ENCODE assay signal across 1 cellular context in the genomic region with DNA sequence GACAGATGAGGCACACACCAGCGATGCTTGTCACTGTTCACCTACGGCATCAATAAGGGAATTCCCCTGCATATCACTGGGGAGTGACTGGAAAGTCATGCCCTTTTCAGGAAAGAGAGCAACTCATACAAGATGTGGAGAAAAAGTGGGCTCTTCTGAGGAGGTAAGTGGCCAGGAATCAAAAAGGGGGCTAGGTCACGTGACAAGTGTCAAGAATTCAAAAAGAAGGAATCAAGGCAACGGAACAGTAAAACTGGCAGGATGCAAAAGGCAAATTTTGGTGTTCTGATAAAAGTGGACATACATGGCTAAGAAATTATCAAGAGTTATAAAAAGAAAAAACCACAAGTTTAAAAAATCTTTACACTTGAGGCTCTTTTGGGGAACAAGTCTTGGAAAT.
TF ChIP-seq lines count a peak whose summit lies in the region.

No MANE protein-coding gene starts in this region.

TF ChIP-seq in GM23338, 12 proteins besides CTCF, POLR2A, EP300 and RAD21 (continued from another document):
- TF ChIP-seq, protein P1, sequence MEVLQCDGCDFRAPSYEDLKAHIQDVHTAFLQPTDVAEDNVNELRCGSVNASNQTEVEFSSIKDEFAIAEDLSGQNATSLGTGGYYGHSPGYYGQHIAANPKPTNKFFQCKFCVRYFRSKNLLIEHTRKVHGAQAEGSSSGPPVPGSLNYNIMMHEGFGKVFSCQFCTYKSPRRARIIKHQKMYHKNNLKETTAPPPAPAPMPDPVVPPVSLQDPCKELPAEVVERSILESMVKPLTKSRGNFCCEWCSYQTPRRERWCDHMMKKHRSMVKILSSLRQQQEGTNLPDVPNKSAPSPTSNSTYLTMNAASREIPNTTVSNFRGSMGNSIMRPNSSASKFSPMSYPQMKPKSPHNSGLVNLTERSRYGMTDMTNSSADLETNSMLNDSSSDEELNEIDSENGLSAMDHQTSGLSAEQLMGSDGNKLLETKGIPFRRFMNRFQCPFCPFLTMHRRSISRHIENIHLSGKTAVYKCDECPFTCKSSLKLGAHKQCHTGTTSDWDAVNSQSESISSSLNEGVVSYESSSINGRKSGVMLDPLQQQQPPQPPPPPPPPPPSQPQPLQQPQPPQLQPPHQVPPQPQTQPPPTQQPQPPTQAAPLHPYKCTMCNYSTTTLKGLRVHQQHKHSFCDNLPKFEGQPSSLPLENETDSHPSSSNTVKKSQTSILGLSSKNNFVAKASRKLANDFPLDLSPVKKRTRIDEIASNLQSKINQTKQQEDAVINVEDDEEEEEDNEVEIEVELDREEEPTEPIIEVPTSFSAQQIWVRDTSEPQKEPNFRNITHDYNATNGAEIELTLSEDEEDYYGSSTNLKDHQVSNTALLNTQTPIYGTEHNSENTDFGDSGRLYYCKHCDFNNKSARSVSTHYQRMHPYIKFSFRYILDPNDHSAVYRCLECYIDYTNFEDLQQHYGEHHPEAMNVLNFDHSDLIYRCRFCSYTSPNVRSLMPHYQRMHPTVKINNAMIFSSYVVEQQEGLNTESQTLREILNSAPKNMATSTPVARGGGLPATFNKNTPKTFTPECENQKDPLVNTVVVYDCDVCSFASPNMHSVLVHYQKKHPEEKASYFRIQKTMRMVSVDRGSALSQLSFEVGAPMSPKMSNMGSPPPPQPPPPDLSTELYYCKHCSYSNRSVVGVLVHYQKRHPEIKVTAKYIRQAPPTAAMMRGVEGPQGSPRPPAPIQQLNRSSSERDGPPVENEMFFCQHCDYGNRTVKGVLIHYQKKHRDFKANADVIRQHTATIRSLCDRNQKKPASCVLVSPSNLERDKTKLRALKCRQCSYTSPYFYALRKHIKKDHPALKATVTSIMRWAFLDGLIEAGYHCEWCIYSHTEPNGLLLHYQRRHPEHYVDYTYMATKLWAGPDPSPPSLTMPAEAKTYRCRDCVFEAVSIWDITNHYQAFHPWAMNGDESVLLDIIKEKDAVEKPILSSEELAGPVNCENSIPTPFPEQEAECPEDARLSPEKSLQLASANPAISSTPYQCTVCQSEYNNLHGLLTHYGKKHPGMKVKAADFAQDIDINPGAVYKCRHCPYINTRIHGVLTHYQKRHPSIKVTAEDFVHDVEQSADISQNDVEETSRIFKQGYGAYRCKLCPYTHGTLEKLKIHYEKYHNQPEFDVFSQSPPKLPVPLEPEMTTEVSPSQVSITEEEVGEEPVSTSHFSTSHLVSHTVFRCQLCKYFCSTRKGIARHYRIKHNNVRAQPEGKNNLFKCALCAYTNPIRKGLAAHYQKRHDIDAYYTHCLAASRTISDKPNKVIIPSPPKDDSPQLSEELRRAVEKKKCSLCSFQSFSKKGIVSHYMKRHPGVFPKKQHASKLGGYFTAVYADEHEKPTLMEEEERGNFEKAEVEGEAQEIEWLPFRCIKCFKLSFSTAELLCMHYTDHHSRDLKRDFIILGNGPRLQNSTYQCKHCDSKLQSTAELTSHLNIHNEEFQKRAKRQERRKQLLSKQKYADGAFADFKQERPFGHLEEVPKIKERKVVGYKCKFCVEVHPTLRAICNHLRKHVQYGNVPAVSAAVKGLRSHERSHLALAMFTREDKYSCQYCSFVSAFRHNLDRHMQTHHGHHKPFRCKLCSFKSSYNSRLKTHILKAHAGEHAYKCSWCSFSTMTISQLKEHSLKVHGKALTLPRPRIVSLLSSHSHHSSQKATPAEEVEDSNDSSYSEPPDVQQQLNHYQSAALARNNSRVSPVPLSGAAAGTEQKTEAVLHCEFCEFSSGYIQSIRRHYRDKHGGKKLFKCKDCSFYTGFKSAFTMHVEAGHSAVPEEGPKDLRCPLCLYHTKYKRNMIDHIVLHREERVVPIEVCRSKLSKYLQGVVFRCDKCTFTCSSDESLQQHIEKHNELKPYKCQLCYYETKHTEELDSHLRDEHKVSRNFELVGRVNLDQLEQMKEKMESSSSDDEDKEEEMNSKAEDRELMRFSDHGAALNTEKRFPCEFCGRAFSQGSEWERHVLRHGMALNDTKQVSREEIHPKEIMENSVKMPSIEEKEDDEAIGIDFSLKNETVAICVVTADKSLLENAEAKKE (CRISPR knock-in tag; IDR thresholded peaks at IDR 0.05), result no peak
- TF ChIP-seq, protein P2, sequence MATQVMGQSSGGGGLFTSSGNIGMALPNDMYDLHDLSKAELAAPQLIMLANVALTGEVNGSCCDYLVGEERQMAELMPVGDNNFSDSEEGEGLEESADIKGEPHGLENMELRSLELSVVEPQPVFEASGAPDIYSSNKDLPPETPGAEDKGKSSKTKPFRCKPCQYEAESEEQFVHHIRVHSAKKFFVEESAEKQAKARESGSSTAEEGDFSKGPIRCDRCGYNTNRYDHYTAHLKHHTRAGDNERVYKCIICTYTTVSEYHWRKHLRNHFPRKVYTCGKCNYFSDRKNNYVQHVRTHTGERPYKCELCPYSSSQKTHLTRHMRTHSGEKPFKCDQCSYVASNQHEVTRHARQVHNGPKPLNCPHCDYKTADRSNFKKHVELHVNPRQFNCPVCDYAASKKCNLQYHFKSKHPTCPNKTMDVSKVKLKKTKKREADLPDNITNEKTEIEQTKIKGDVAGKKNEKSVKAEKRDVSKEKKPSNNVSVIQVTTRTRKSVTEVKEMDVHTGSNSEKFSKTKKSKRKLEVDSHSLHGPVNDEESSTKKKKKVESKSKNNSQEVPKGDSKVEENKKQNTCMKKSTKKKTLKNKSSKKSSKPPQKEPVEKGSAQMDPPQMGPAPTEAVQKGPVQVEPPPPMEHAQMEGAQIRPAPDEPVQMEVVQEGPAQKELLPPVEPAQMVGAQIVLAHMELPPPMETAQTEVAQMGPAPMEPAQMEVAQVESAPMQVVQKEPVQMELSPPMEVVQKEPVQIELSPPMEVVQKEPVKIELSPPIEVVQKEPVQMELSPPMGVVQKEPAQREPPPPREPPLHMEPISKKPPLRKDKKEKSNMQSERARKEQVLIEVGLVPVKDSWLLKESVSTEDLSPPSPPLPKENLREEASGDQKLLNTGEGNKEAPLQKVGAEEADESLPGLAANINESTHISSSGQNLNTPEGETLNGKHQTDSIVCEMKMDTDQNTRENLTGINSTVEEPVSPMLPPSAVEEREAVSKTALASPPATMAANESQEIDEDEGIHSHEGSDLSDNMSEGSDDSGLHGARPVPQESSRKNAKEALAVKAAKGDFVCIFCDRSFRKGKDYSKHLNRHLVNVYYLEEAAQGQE (IDR thresholded peaks at IDR 0.05; ENCODE audit: unreplicated experiment), result no peak
- TF ChIP-seq ZNF114 (CRISPR knock-in tag; IDR thresholded peaks at IDR 0.05) (no peak), STAT1 (IDR thresholded peaks at IDR 0.05; ENCODE audit: unreplicated experiment) (no peak), EZH2phosphoT487 (IDR thresholded peaks at IDR 0.05; ENCODE audit: unreplicated experiment) (no peak)
